9 cellular contexts compared by ENCODE assay signal in genomic region chr4:40515037-40515397, GRCh38.
DNase-seq lines count a peak whose midpoint lies in the region; ATAC-seq, FAIRE-seq and TF ChIP-seq lines count a peak whose summit lies in the region.
"Had no signal": no experiment of that assay in that cellular context is flagged by ENCODE, and none has a peak within 500 bp of the region (broad histone marks: within the 10 kb centered on the region; RNA-seq: fewer than 3 reads in every experiment).

No MANE protein-coding gene starts in this region.

- POLR2A ChIA-PET in A549 (lab: Yijun Ruan, JAX), result interaction anchor here (0.6 kb wide), 1 partner anchor 172 kb away, joined by 3 read pairs; no protein-coding TSS in a partner anchor
- POLR2A ChIA-PET in GM10248 (lab: Yijun Ruan, JAX), result no interaction called here

- no peaks in the 10 kb centered on the region for H3K27me3 Mint-ChIP-seq in brain
- H3K27me3 Mint-ChIP-seq in mesothelial cell of epicardium (ENCODE audit: low read depth), result no peaks in the 10 kb centered on the region

- no peak for TF ChIP-seq RAD21 in A549 (conservative IDR thresholded peaks at IDR 0.05 in 1 of 2, IDR thresholded peaks at IDR 0.05 in 1 of 2)

- no peak for TF ChIP-seq POLR2A in A549 (IDR thresholded peaks at IDR 0.05; ENCODE audit: low read length)

- H3K4me3 Mint-ChIP-seq in brain (peak overlapping the region in 1 of 5 experiments; percentile 79), mesothelial cell of epicardium (peak overlapping the region; percentile 53)

- WGBS in A549 (ENCODE audit: missing lambda C conversion rate), result 37% methylated on average over 2 of the region's 2 CpGs

- CTCF ChIA-PET in A549 (lab: Yijun Ruan, JAX) (interaction anchor here (0.6 to 1.4 kb wide), 2 partner anchors 31 to 139 kb away, joined by 4 to 5 read pairs; no protein-coding TSS in a partner anchor), GM10248 (lab: Yijun Ruan, JAX) (interaction anchor here (0.9 to 2.3 kb wide), 3 partner anchors 11 to 31 kb away, joined by 3 to 11 read pairs (median 4); no protein-coding TSS in a partner anchor)

- H3K36me3 Mint-ChIP-seq in brain (no peaks in the 10 kb centered on the region), mesothelial cell of epicardium (no peaks in the 10 kb centered on the region)

- ATAC-seq in A549, result peak; percentile 58 to 63

- H3K4me1 Mint-ChIP-seq in brain (peaks cover 4% of the 10 kb centered on the region), mesothelial cell of epicardium (peaks cover 39% of the 10 kb centered on the region)

- no peaks in the 10 kb centered on the region for H3K36me3 ChIP-seq in SJCRH30

- TF ChIP-seq CTCF in A549 (IDR thresholded peaks at IDR 0.05), result no peak
- no peak for TF ChIP-seq CTCF in LNCaP clone FGC (IDR thresholded peaks at IDR 0.05; ENCODE audit: control insufficient read depth, extremely low read depth, insufficient read depth)
- no peak for TF ChIP-seq CTCF in brain (conservative IDR thresholded peaks at IDR 0.05)
- no peak for TF ChIP-seq CTCF in mesothelial cell of epicardium (IDR thresholded peaks at IDR 0.05; ENCODE audit: unreplicated experiment)
- no peak for TF ChIP-seq CTCF in GM10248 (IDR thresholded peaks at IDR 0.05; ENCODE audit: control extremely low read depth, extremely low read depth, low read depth, missing control alignments)

- peaks cover 0 to 2% (median 0%) of the 10 kb centered on the region in 5 experiments for H3K9me3 Mint-ChIP-seq in brain
- no peaks in the 10 kb centered on the region for H3K9me3 Mint-ChIP-seq in mesothelial cell of epicardium

- H3K9me3 ChIP-seq in A549 (no peaks in the 10 kb centered on the region), SJCRH30 (replicated peaks) (no peaks in the 10 kb centered on the region)

- no peak for FAIRE-seq in A549 (lab: Jason Lieb, UNC)

- no peak for TF ChIP-seq EP300 in A549 (IDR thresholded peaks at IDR 0.05)

- H3K4me3 ChIP-seq in A549, result peak overlapping the region; percentile 46
- H3K4me3 ChIP-seq in LNCaP clone FGC (ENCODE audit: low read depth, low read length), result peak overlapping the region; percentile 12; the same call in 1 of the 2 replicates
- no peak overlapping the region for H3K4me3 ChIP-seq in SJCRH30

- no peak for DNase-seq in A549 (ENCODE audit: low read depth in 1 of 2, low spot score in 1 of 2)
- DNase-seq in LNCaP clone FGC (ENCODE audit: low read depth), result no peak
- no peak for DNase-seq in mesothelial cell of epicardium (ENCODE audit: low spot score in 2 of 2, unreplicated experiment in 2 of 2)
- no peak for DNase-seq in SJCRH30
- DNase-seq in RKO (ENCODE audit: low spot score), result no peak
- no peak for DNase-seq in GM10248 (ENCODE audit: extremely low spot score)
- no peak for DNase-seq in NCI-H1417 treated with DMSO at 0.1 percent for 48 hours (lab: John Stamatoyannopoulos, UW)
- DNase-seq: stimulated activated naive CD4-positive, alpha-beta T cell treated with Interleukin-2 at 50 U/mL for 16 hours had no signal

- H3K4me1 ChIP-seq in A549 (peaks cover 37% of the 10 kb centered on the region), SJCRH30 (no peaks in the 10 kb centered on the region)

- peak overlapping the region in 3 of 5 experiments; percentile 0 to 74 (median 52) for H3K27ac Mint-ChIP-seq in brain
- peak overlapping the region; percentile 98 for H3K27ac Mint-ChIP-seq in mesothelial cell of epicardium

- H3K27ac ChIP-seq in A549 (peak overlapping the region; percentile 73 to 86), SJCRH30 (no peak overlapping the region)

- peak overlapping the region; percentile 85 for H3K4me2 ChIP-seq in A549

- no peaks in the 10 kb centered on the region for H3K27me3 ChIP-seq in SJCRH30

TF ChIP-seq in A549, 52 proteins besides CTCF, POLR2A, EP300 and RAD21:
- TF ChIP-seq JUN (IDR thresholded peaks at IDR 0.05), result no peak
- no peak for TF ChIP-seq RCOR1 (IDR thresholded peaks at IDR 0.05; ENCODE audit: low read depth, low read length)
- TF ChIP-seq SREBF2 (IDR thresholded peaks at IDR 0.05), result no peak
- no peak for TF ChIP-seq ESRRA (IDR thresholded peaks at IDR 0.05; ENCODE audit: borderline replicate concordance, low read length)
- TF ChIP-seq, protein P1, sequence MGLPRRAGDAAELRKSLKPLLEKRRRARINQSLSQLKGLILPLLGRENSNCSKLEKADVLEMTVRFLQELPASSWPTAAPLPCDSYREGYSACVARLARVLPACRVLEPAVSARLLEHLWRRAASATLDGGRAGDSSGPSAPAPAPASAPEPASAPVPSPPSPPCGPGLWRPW (IDR thresholded peaks at IDR 0.05), result no peak
